In the genomic region with DNA sequence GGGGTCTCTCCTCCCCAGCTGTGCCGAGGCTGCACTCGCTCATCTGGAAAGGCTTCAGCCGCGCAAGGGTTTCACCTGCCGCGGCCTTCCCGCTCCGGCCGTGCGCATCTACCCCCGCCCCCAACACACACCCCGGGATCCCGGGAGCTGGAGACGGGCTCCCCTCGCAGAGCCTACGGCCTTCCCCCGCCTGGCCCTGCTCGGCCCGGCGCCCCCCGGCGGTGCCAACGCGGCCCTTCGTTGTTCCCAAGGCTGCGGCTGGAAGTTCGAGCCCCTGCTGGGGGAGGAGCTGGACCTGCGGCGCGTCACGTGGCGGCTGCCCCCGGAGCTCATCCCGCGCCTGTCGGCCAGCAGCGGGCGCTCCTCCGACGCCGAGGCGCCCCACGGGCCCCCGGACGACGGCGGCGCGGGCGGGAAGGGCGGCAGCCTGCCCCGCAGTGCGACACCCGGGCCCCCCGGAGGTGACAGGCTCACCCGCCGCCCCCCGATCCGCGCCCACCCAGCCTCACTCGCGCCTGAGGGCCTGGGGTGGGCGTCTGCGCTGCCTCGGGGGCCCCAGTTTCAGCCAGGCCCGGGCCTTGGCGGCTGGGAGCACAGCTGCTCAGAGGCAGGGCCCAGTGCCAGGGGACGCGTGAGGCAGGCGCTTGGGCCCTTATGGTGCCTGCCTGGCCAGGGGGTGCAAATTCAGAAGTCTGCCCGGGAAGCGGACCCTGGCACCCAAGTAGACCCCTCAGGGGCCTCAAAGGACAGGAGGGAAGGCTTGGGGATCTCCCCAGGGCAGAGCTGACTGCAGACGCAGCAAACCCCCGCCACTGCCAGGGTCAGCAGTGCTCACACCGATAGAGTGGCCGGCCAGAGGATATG, we compare ENCODE assay signal across 1 cellular context.
A peak's percentile ranks its signal among the peaks of the same experiment; 100 is the strongest.
TF ChIP-seq lines count a peak whose summit lies in the region.

No MANE protein-coding gene starts in this region.

TF ChIP-seq in IMR-90, 13 proteins besides CTCF, POLR2A, EP300 and RAD21 (continued from another document):
- peak; percentile 73 for TF ChIP-seq BHLHE40 (IDR thresholded peaks at IDR 0.05; ENCODE audit: low read depth, low read length)
- TF ChIP-seq SMC3 (IDR thresholded peaks at IDR 0.05; ENCODE audit: low read depth, low read length), result 0 out of 2 replicates have a peak, but pooled peaks have one; percentile 20
- TF ChIP-seq, protein P1, sequence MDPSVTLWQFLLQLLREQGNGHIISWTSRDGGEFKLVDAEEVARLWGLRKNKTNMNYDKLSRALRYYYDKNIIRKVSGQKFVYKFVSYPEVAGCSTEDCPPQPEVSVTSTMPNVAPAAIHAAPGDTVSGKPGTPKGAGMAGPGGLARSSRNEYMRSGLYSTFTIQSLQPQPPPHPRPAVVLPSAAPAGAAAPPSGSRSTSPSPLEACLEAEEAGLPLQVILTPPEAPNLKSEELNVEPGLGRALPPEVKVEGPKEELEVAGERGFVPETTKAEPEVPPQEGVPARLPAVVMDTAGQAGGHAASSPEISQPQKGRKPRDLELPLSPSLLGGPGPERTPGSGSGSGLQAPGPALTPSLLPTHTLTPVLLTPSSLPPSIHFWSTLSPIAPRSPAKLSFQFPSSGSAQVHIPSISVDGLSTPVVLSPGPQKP (IDR thresholded peaks at IDR 0.05; ENCODE audit: borderline replicate concordance, low read depth, low read length), result no peak
- TF ChIP-seq MAFK (IDR thresholded peaks at IDR 0.05; ENCODE audit: low read depth, low read length), result no peak
- no peak for TF ChIP-seq NFE2L2 (IDR thresholded peaks at IDR 0.05; ENCODE audit: low read depth, low read length)
- TF ChIP-seq FOS (IDR thresholded peaks at IDR 0.05; ENCODE audit: low read depth, low read length), result no peak
- no peak for TF ChIP-seq MXI1 (IDR thresholded peaks at IDR 0.05; ENCODE audit: borderline replicate concordance, low read depth, low read length)
- TF ChIP-seq CHD1 (IDR thresholded peaks at IDR 0.05; ENCODE audit: low read depth, low read length), result no peak
- TF ChIP-seq RFX5 (IDR thresholded peaks at IDR 0.05; ENCODE audit: low read depth, low read length), result no peak
- TF ChIP-seq CEBPB (IDR thresholded peaks at IDR 0.05; ENCODE audit: low read depth, low read length), result no peak
- no peak for TF ChIP-seq RCOR1 (IDR thresholded peaks at IDR 0.05; ENCODE audit: insufficient replicate concordance, low read length)
